22 cellular contexts compared by ENCODE assay signal in genomic region chr5:159339451-159339850, GRCh38. TPM values are rescaled to one million over a fixed set of nuclear protein-coding genes. Genes with fewer than 3 reads are reported as not detected.
"Had no signal": no experiment of that assay in that cellular context is flagged by ENCODE, and none has a peak within 500 bp of the region (broad histone marks: within the 10 kb centered on the region; RNA-seq: fewer than 3 reads in every experiment).

No MANE protein-coding gene starts in this region.

- DNase-seq: activated CD4-positive, alpha-beta T cell treated with anti-CD3 and anti-CD28 coated beads, Interleukin-2, amount 50 U/mL, for 48 hours; activated CD8-positive, alpha-beta memory T cell treated with anti-CD3 and anti-CD28 coated beads, Interleukin-2, amount 50 U/mL, for 4 hours; activated effector memory CD4-positive, alpha-beta T cell treated with anti-CD3 and anti-CD28 coated beads, Interleukin-2, amount 50 U/mL, for 16 hours; activated naive CD8-positive, alpha-beta T cell treated with anti-CD3 and anti-CD28 coated beads, Interleukin-2, amount 10 ng/mL, durations not matched to agents 7 days and 5 days; activated T-cell treated with anti-CD3 and anti-CD28 coated beads, Interleukin-2, amount 50 U/mL, for 48 hours; anterior cingulate cortex; brain microvascular endothelial cell; dermis blood vessel endothelial cell; effector memory CD8-positive, alpha-beta T cell; heart right ventricle; naive thymus-derived CD8-positive, alpha-beta T cell; stimulated activated CD4-positive, alpha-beta T cell treated with anti-CD3 and anti-CD28 coated beads, Interleukin-1b, Interleukin-23, amount 100 ng/mL, for 48 hours; stomach; T-helper 9 cell had no signal

- H3K4me3 ChIP-seq: gastroesophageal sphincter, heart right ventricle, stomach had no signal

- H3K4me1 ChIP-seq: gastroesophageal sphincter, stomach had no signal

- H3K9me3 ChIP-seq: neutrophil had no signal

- H3K36me3 ChIP-seq: brain microvascular endothelial cell, gastroesophageal sphincter, heart right ventricle, neutrophil, stomach had no signal

- H3K4me3 Mint-ChIP-seq: activated naive CD8-positive, alpha-beta T cell treated with anti-CD3 and anti-CD28 coated beads, Interleukin-2, amount 10 ng/mL, durations not matched to agents 7 days and 5 days; naive thymus-derived CD8-positive, alpha-beta T cell had no signal

- H3K27ac ChIP-seq: brain microvascular endothelial cell, gastroesophageal sphincter, heart right ventricle, neutrophil, parathyroid adenoma, stomach had no signal

- ATAC-seq: effector memory CD8-positive, alpha-beta T cell; gastroesophageal sphincter; heart right ventricle; left lobe of liver; naive thymus-derived CD8-positive, alpha-beta T cell had no signal

- H3K27me3 Mint-ChIP-seq: effector memory CD8-positive, alpha-beta T cell; naive thymus-derived CD8-positive, alpha-beta T cell had no signal

- H3K27ac Mint-ChIP-seq: activated naive CD8-positive, alpha-beta T cell treated with anti-CD3 and anti-CD28 coated beads, Interleukin-2, amount 10 ng/mL, durations not matched to agents 7 days and 5 days had no signal

- H3K27me3 ChIP-seq: brain microvascular endothelial cell, gastroesophageal sphincter, heart right ventricle, neutrophil, stomach had no signal

RNA-seq across cellular contexts. Expression of gene IL12B, which starts 9.2 kb away (rescaled TPM):
- total RNA-seq: activated naive CD8-positive, alpha-beta T cell treated with anti-CD3 and anti-CD28 coated beads, Interleukin-2, amount 10 ng/mL, durations not matched to agents 7 days and 5 days; cerebellum; dermis blood vessel endothelial cell; epithelial cell of proximal tubule; gastroesophageal sphincter; heart right ventricle; left lobe of liver; mucosa of gallbladder; naive thymus-derived CD8-positive, alpha-beta T cell; stomach; urinary bladder had no signal
